ENCODE assay signal across 26 cellular contexts in the genomic region with DNA sequence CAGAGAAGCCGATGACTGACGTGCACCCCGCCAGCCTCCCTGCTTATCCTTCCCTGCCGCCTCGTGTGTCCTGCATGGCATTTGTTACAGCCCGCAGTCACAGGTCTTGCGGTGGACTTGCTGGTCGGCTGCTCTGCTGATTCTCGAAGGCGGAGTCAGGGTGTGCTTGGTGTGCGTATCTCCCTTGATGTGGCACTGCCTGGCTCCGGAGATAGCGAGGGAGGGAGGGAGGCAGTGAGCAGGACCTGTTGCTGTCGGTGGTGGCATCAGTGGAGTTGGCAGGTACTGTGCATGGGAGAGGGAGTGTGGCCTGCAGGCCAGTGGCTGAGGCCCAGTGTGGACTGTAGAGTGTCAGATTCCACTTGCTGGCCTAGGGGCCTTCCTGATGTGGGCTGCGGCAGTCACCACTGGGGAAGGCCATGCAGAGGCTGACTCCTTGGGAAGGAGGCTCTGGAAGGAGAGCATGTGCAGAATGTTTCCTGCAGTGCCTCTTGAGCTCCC.
DNase-seq lines count a peak whose midpoint lies in the region; TF ChIP-seq lines count a peak whose summit lies in the region.
"Had no signal": no experiment of that assay in that cellular context is flagged by ENCODE, and none has a peak within 500 bp of the region (broad histone marks: within the 10 kb centered on the region; RNA-seq: fewer than 3 reads in every experiment).

No MANE protein-coding gene starts in this region.

- H3K36me3 ChIP-seq in neuronal stem cell (replicated peaks in 1 of 2; ENCODE audit: control insufficient read depth in 2 of 2, insufficient read depth in 2 of 2, low read length in 2 of 2) (no peaks in the 10 kb centered on the region), transverse colon (no peaks in the 10 kb centered on the region)
- H3K36me3 ChIP-seq: lower lobe of right lung, tibial nerve had no signal

- no peak overlapping the region for H2BK5ac ChIP-seq in neuronal stem cell (ENCODE audit: low read length)

- H3K23ac ChIP-seq in neuronal stem cell (ENCODE audit: low read depth, low read length, poor library complexity): peak overlapping the region; percentile 69

- H2AK5ac ChIP-seq in neuronal stem cell (ENCODE audit: low read depth, low read length): peak overlapping the region; percentile 0

- H3K9me3 Mint-ChIP-seq in glutamatergic neuron (ENCODE audit: unreplicated experiment): peaks cover 5% of the 10 kb centered on the region
- H3K9me3 Mint-ChIP-seq: activated T-cell treated with anti-CD3 and anti-CD28 coated beads, Interleukin-2, amount 50 U/mL, for 72 hours; central memory CD8-positive, alpha-beta T cell; dendritic cell treated with granulocyte-macrophage colony-stimulating factor and Interleukin-4, amounts not matched to agents 40 ng/mL and 50 ng/mL, for 4 days; natural killer cell had no signal

- H3K14ac ChIP-seq in neuronal stem cell (ENCODE audit: low read length): peak overlapping the region; percentile 40

- in situ Hi-C loops in transverse colon (cut with MboI; ENCODE audit: low pct_ligation_motif_present in 1 of 4, low pct_unique_long_range_greater_than_20kb in 1 of 4, low sequenced_read_pairs in 3 of 4): no loop called here
- in situ Hi-C loops in GM13977 (cut with MboI; ENCODE audit: low pct_unique_long_range_greater_than_20kb, low sequenced_read_pairs, unreplicated experiment): no loop called here

- no peak overlapping the region for H2AFZ ChIP-seq in neuronal stem cell (ENCODE audit: low read length)

- no CpG with 5 or more reads among the region's 15 CpGs for WGBS in neuronal stem cell (ENCODE audit: extremely low coverage in 2 of 2, insufficient read length in 2 of 2, insufficient replicate concordance in 1 of 2), 2 donors
- WGBS in transverse colon (ENCODE audit: low coverage in 1 of 2), 2 donors: 91 to 100% methylated on average over 3 to 15 of the region's 15 CpGs

- intact Hi-C loops in transverse colon (cut with DNase I; ENCODE audit: low total_unique reads): no loop called here

- H3K4me1 Mint-ChIP-seq in glutamatergic neuron (ENCODE audit: low read depth, unreplicated experiment): peaks cover 51% of the 10 kb centered on the region
- H3K4me1 Mint-ChIP-seq: activated CD8-positive, alpha-beta memory T cell treated with anti-CD3 and anti-CD28 coated beads, Interleukin-2, amount 10 ng/mL, durations not matched to agents 7 days and 5 days had no signal

- H3K9ac ChIP-seq in neuronal stem cell (ENCODE audit: low read depth, low read length, poor library complexity): peak overlapping the region; percentile 60

- H3K9me3 ChIP-seq in neuronal stem cell (replicated peaks in 1 of 2; ENCODE audit: control insufficient read depth in 2 of 2, insufficient read depth in 1 of 2, low read depth in 1 of 2, low read length in 2 of 2) (peaks cover 4 to 9% of the 10 kb centered on the region in 2 donors), transverse colon (no peaks in the 10 kb centered on the region)
- H3K9me3 ChIP-seq: body of pancreas, lower lobe of right lung, mucosa of descending colon, tibial nerve had no signal

- no peak overlapping the region for H4K91ac ChIP-seq in neuronal stem cell (ENCODE audit: low read depth, low read length, poor library complexity)

- no peaks in the 10 kb centered on the region for H3K27me3 ChIP-seq in neuronal stem cell (ENCODE audit: control insufficient read depth in 3 of 3, insufficient read depth in 3 of 3, low read depth in 1 of 3, low read length in 3 of 3)
- no peaks in the 10 kb centered on the region for H3K27me3 ChIP-seq in transverse colon
- H3K27me3 ChIP-seq: body of pancreas, tibial nerve had no signal

- H2BK120ac ChIP-seq in neuronal stem cell (ENCODE audit: low read depth, low read length): no peak overlapping the region

- H3K36me3 Mint-ChIP-seq in glutamatergic neuron (ENCODE audit: unreplicated experiment): peaks cover 4% of the 10 kb centered on the region
- H3K36me3 Mint-ChIP-seq: activated CD8-positive, alpha-beta memory T cell treated with anti-CD3 and anti-CD28 coated beads, Interleukin-2, amount 10 ng/mL, durations not matched to agents 7 days and 5 days; natural killer cell had no signal

- H3K4me1 ChIP-seq in neuronal stem cell (ENCODE audit: control insufficient read depth in 2 of 2, insufficient read depth in 1 of 2, low read depth in 1 of 2, low read length in 2 of 2) (peaks cover 16 to 21% of the 10 kb centered on the region in 2 donors), transverse colon (peaks cover 24 to 33% (median 32%) of the 10 kb centered on the region in 4 donors)

- H3K18ac ChIP-seq in neuronal stem cell (ENCODE audit: low read length): peak overlapping the region; percentile 65

- no peak overlapping the region for H3K4ac ChIP-seq in neuronal stem cell (ENCODE audit: low read length)

- TF ChIP-seq CTCF in glutamatergic neuron (IDR thresholded peaks at IDR 0.05; ENCODE audit: partially characterized antibody, unreplicated experiment) (no peak), transverse colon (IDR thresholded peaks at IDR 0.05) (no peak), GM13977 (IDR thresholded peaks at IDR 0.05; ENCODE audit: extremely low read depth, insufficient read depth, missing control alignments) (no peak)

- H2BK12ac ChIP-seq in neuronal stem cell (ENCODE audit: low read length): no peak overlapping the region

- no peak overlapping the region for H4K8ac ChIP-seq in neuronal stem cell (ENCODE audit: low read depth, low read length)

- H3K27ac Mint-ChIP-seq in glutamatergic neuron (ENCODE audit: unreplicated experiment): no peak overlapping the region
- H3K27ac Mint-ChIP-seq: activated CD8-positive, alpha-beta memory T cell treated with anti-CD3 and anti-CD28 coated beads, Interleukin-2, amount 10 ng/mL, durations not matched to agents 7 days and 5 days; activated T-cell treated with anti-CD3 and anti-CD28 coated beads, Interleukin-2, amount 50 U/mL, for 72 hours; dendritic cell treated with granulocyte-macrophage colony-stimulating factor and Interleukin-4, amounts not matched to agents 40 ng/mL and 50 ng/mL, for 4 days; natural killer cell had no signal

- H3K4me3 Mint-ChIP-seq in glutamatergic neuron (ENCODE audit: unreplicated experiment): no peak overlapping the region
- H3K4me3 Mint-ChIP-seq: activated CD8-positive, alpha-beta memory T cell treated with anti-CD3 and anti-CD28 coated beads, Interleukin-2, amount 10 ng/mL, durations not matched to agents 7 days and 5 days; activated T-cell treated with anti-CD3 and anti-CD28 coated beads, Interleukin-2, amount 50 U/mL, for 72 hours; central memory CD8-positive, alpha-beta T cell; dendritic cell treated with granulocyte-macrophage colony-stimulating factor and Interleukin-4, amounts not matched to agents 40 ng/mL and 50 ng/mL, for 4 days; natural killer cell had no signal

- peak; percentile 48 for DNase-seq in OCI-M1 (lab: John Stamatoyannopoulos, UW)
- peak; percentile 12 for DNase-seq in glutamatergic neuron
- no peak for DNase-seq in neuronal stem cell (ENCODE audit: low spot score)
- DNase-seq in substantia nigra (lab: John Stamatoyannopoulos, UW): no peak
- DNase-seq in transverse colon: no peak
- DNase-seq in GM13977 (ENCODE audit: low spot score): no peak
- DNase-seq in activated T-cell treated with anti-CD3 and anti-CD28 coated beads, Interleukin-2, amount 50 U/mL, for 1 hour: no peak
- DNase-seq: activated CD4-positive, alpha-beta T cell treated with anti-CD3 and anti-CD28 coated beads, Interleukin-2, amount 50 U/mL, for 1 hour; activated CD8-positive, alpha-beta memory T cell treated with anti-CD3 and anti-CD28 coated beads, Interleukin-2, amount 10 ng/mL, durations not matched to agents 7 days and 5 days; activated naive CD4-positive, alpha-beta T cell; activated T-cell treated with anti-CD3 and anti-CD28 coated beads, Interleukin-2, amount 50 U/mL, for 72 hours; body of pancreas; islet precursor cell; Kasumi-1; lower lobe of right lung; mucosa of descending colon; natural killer cell; NCI-H82; retina; SIG-M5; stimulated activated CD4-positive, alpha-beta T cell treated with anti-CD3 and anti-CD28 coated beads, Interleukin-12 subunit alpha, Interleukin-12 subunit beta, amount 100 ng/mL, for 4 hours; stimulated activated CD4-positive, alpha-beta T cell treated with anti-CD3 and anti-CD28 coated beads, Interleukin-2, amount 100 ng/mL, for 48 hours had no signal

- no peak overlapping the region for H2BK15ac ChIP-seq in neuronal stem cell (ENCODE audit: low read length)

- no peak for TF ChIP-seq EP300 in transverse colon (IDR thresholded peaks at IDR 0.05; ENCODE audit: low read depth)

- H3K27ac ChIP-seq in neuronal stem cell (replicated peaks; ENCODE audit: low read length) (no peak overlapping the region), substantia nigra (ENCODE audit: low read depth, low read length, poor library complexity, severe bottlenecking) (peak overlapping the region; percentile 48), transverse colon (no peak overlapping the region)
- H3K27ac ChIP-seq: body of pancreas, C4-2B, lower lobe of right lung had no signal

- peaks cover 33% of the 10 kb centered on the region for H3K79me1 ChIP-seq in neuronal stem cell (ENCODE audit: low read depth, low read length)

- no peak overlapping the region for H3K4me2 ChIP-seq in neuronal stem cell (ENCODE audit: insufficient read depth, low read length, poor library complexity, severe bottlenecking)

- H3K27me3 Mint-ChIP-seq in glutamatergic neuron (ENCODE audit: unreplicated experiment): peaks cover 14% of the 10 kb centered on the region
- H3K27me3 Mint-ChIP-seq: activated CD8-positive, alpha-beta memory T cell treated with anti-CD3 and anti-CD28 coated beads, Interleukin-2, amount 10 ng/mL, durations not matched to agents 7 days and 5 days; central memory CD8-positive, alpha-beta T cell; dendritic cell treated with granulocyte-macrophage colony-stimulating factor and Interleukin-4, amounts not matched to agents 40 ng/mL and 50 ng/mL, for 4 days had no signal

- H3K4me3 ChIP-seq in neuronal stem cell (ENCODE audit: low read length in 2 of 2): no peak overlapping the region
- no peak overlapping the region for H3K4me3 ChIP-seq in transverse colon
- H3K4me3 ChIP-seq: body of pancreas, lower lobe of right lung, mucosa of descending colon, tibial nerve had no signal

- TF ChIP-seq POLR2A in transverse colon (IDR thresholded peaks at IDR 0.05): no peak

Comparison
In these comparisons a context has a peak if more than half of its experiments do, and no peak if none do; other contexts are left out.
1. DNase-seq: peak in OCI-M1 (single experiment) and glutamatergic neuron (single experiment); none in neuronal stem cell (single experiment), substantia nigra (0 of 49), transverse colon (single experiment), GM13977 (single experiment) and activated T-cell treated with anti-CD3 and anti-CD28 coated beads, Interleukin-2, amount 50 U/mL, for 1 hour (single experiment).